8 cellular contexts compared by ENCODE assay signal in genomic region chr22:30591588-30592359, GRCh38. TPM values are rescaled to one million over a fixed set of nuclear protein-coding genes. Genes with fewer than 3 reads are reported as not detected.
DNase-seq lines count a peak whose midpoint lies in the region; ATAC-seq, FAIRE-seq and TF ChIP-seq lines count a peak whose summit lies in the region.

TSS of gene PES1 (minus strand) at chr22:30591910. CDS start at chr22:30591833, 77 bp downstream.

- H3K4me3 ChIP-seq in astrocyte (ENCODE audit: insufficient read depth, low read depth, low read length) (peak within 1 kb of the TSS; percentile 100), right cardiac atrium (ENCODE audit: low read length) (peak within 1 kb of the TSS; percentile 96), uterus (peak within 1 kb of the TSS; percentile 68 to 90)

- DNase-seq in NCI-H1930 (lab: John Stamatoyannopoulos, UW): peak; percentile 97 to 98
- peak; percentile 92 for DNase-seq in T-helper 2 cell treated with Interferon-gamma antibody and Interleukin-4, amounts not matched to agents 5 μg/mL and 100 μg/mL, for 36 hours (ENCODE audit: low spot score)
- peak; percentile 99 for DNase-seq in astrocyte (ENCODE audit: low read depth)
- peak; percentile 96 to 97 (median 97) for DNase-seq in right cardiac atrium
- peak; percentile 98 for DNase-seq in pulmonary artery endothelial cell (ENCODE audit: low read depth, low spot score)
- peak; percentile 96 for DNase-seq in uterus

- no peak for TF ChIP-seq CTCF in astrocyte (IDR thresholded peaks at IDR 0.05; ENCODE audit: insufficient read depth, low read depth, low read length)
- peak in 1 of 4 experiments; percentile 19 for TF ChIP-seq CTCF in uterus (IDR thresholded peaks at IDR 0.05)

- peaks cover 17% of the 10 kb centered on the region for H3K36me3 Mint-ChIP-seq in T-helper 2 cell treated with Interferon-gamma antibody and Interleukin-4, amounts not matched to agents 5 μg/mL and 100 μg/mL, for 36 hours (ENCODE audit: low read depth)
- H3K36me3 Mint-ChIP-seq in astrocyte (ENCODE audit: low read depth, unreplicated experiment): no peaks in the 10 kb centered on the region

- H3K27ac Mint-ChIP-seq in T-helper 2 cell treated with Interferon-gamma antibody and Interleukin-4, amounts not matched to agents 5 μg/mL and 100 μg/mL, for 36 hours: no peak within 1 kb of the TSS
- H3K27ac Mint-ChIP-seq in astrocyte (ENCODE audit: unreplicated experiment): no peak within 1 kb of the TSS

- no peaks in the 10 kb centered on the region for H3K4me1 Mint-ChIP-seq in T-helper 2 cell treated with Interferon-gamma antibody and Interleukin-4, amounts not matched to agents 5 μg/mL and 100 μg/mL, for 36 hours (ENCODE audit: low read depth)
- peaks cover 12% of the 10 kb centered on the region for H3K4me1 Mint-ChIP-seq in astrocyte (ENCODE audit: low read depth, unreplicated experiment)

- H3K27ac ChIP-seq in astrocyte (ENCODE audit: low read depth, low read length): peak within 1 kb of the TSS; percentile 98
- H3K27ac ChIP-seq in right cardiac atrium (ENCODE audit: low read length): no peak within 1 kb of the TSS
- peak within 1 kb of the TSS; percentile 78 to 83 for H3K27ac ChIP-seq in uterus

- ATAC-seq in GM18505 (IDR thresholded peaks at IDR 0.05; ENCODE audit: unreplicated experiment) (peak; percentile 92), HG02970 (IDR thresholded peaks at IDR 0.05; ENCODE audit: low FRiP score, unreplicated experiment) (peak; percentile 96), right cardiac atrium (peak; percentile 100)

- TF ChIP-seq POLR2A in GM18505 (IDR thresholded peaks at IDR 0.05; ENCODE audit: borderline replicate concordance, extremely low read depth, insufficient read depth, insufficient read length) (peak; percentile 74), uterus (IDR thresholded peaks at IDR 0.05) (peak in 1 of 2 donors; percentile 28)

- H3K4me2 ChIP-seq in astrocyte (ENCODE audit: low read length): peak within 1 kb of the TSS; percentile 95

- H3K36me3 ChIP-seq in astrocyte (ENCODE audit: insufficient read depth, low read length) (peaks cover 24% of the 10 kb centered on the region), uterus (no peaks in the 10 kb centered on the region)

- H2AFZ ChIP-seq in astrocyte (ENCODE audit: low read depth, low read length): peak within 1 kb of the TSS; percentile 47

- H3K9ac ChIP-seq in astrocyte (ENCODE audit: low read length): peak within 1 kb of the TSS; percentile 99

- no peak within 1 kb of the TSS for H3K4me3 Mint-ChIP-seq in T-helper 2 cell treated with Interferon-gamma antibody and Interleukin-4, amounts not matched to agents 5 μg/mL and 100 μg/mL, for 36 hours
- no peak within 1 kb of the TSS for H3K4me3 Mint-ChIP-seq in astrocyte (ENCODE audit: unreplicated experiment)

- H3K9me3 ChIP-seq in astrocyte (ENCODE audit: insufficient read depth, low read depth, low read length): no peaks in the 10 kb centered on the region
- H3K9me3 ChIP-seq in right cardiac atrium (ENCODE audit: control insufficient read depth, low read length): no peaks in the 10 kb centered on the region
- no peaks in the 10 kb centered on the region for H3K9me3 ChIP-seq in uterus

- H3K9me3 Mint-ChIP-seq in T-helper 2 cell treated with Interferon-gamma antibody and Interleukin-4, amounts not matched to agents 5 μg/mL and 100 μg/mL, for 36 hours: no peaks in the 10 kb centered on the region
- no peaks in the 10 kb centered on the region for H3K9me3 Mint-ChIP-seq in astrocyte (ENCODE audit: unreplicated experiment)

- H4K20me1 ChIP-seq in astrocyte (ENCODE audit: insufficient read depth, low read length): peaks cover 25% of the 10 kb centered on the region

- H3K27me3 ChIP-seq in astrocyte (ENCODE audit: insufficient read depth, low read length) (peaks cover 3% of the 10 kb centered on the region), right cardiac atrium (ENCODE audit: control insufficient read depth, insufficient read depth) (no peaks in the 10 kb centered on the region), uterus (no peaks in the 10 kb centered on the region)

- H3K79me2 ChIP-seq in astrocyte (ENCODE audit: insufficient read depth, low read length): peaks cover 32% of the 10 kb centered on the region

- under 1% methylated on average over 49 of the region's 49 CpGs for WGBS in right cardiac atrium

- H3K27me3 Mint-ChIP-seq in T-helper 2 cell treated with Interferon-gamma antibody and Interleukin-4, amounts not matched to agents 5 μg/mL and 100 μg/mL, for 36 hours (ENCODE audit: low read depth): no peaks in the 10 kb centered on the region
- peaks cover 8% of the 10 kb centered on the region for H3K27me3 Mint-ChIP-seq in astrocyte (ENCODE audit: low read depth, unreplicated experiment)

- intact Hi-C loops in right cardiac atrium (cut with DNase I): no loop called here
- intact Hi-C loops in uterus (cut with DNase I; ENCODE audit: low total_unique reads): no loop called here

- FAIRE-seq in astrocyte (lab: Jason Lieb, UNC): peak; percentile 74

- H3K4me1 ChIP-seq in astrocyte (ENCODE audit: insufficient read depth, low read length) (peaks cover 11% of the 10 kb centered on the region), right cardiac atrium (ENCODE audit: control insufficient read depth, insufficient read depth, low read length) (peaks cover 3% of the 10 kb centered on the region), uterus (peaks cover 0 to 9% of the 10 kb centered on the region in 2 donors)

RNA-seq across cellular contexts. Expression of gene PES1, which starts in this region (rescaled TPM):
- total RNA-seq in astrocyte: 88.7 and 92.9 TPM in 2 replicates
- total RNA-seq in right cardiac atrium: 10 to 100 TPM; 23.7 to 31.9 (median 23.8) TPM
- 20.1 TPM for polyA plus RNA-seq in right cardiac atrium
- 115 and 119 TPM in 2 replicates for total RNA-seq in pulmonary artery endothelial cell
- 10 to 100 TPM; 13.5 to 67.5 (median 44.9) TPM for total RNA-seq in uterus
